Comparison of ENCODE assay signal across 22 cellular contexts in the genomic region with DNA sequence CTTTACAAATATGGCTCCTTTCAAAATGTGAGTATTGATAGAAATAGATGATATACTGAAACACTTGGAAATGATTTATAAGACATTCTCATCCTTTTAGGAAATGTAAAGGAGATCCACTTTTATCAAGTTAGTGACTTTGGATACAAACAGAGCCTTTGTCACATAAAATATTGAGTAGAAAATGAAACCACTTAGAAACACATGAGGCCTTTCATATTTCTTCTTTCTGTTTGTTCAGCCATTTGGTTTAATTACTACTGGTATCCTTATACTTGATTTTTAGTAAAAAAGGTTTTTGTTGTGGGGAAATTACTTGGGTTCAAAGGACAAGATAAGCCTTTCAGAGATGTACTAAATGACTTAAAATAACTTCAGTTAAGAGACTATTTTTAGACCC. TPM values are rescaled to one million over a fixed set of nuclear protein-coding genes. Genes with fewer than 3 reads are reported as not detected.
DNase-seq lines count a peak whose midpoint lies in the region; ATAC-seq, FAIRE-seq and TF ChIP-seq lines count a peak whose summit lies in the region.
"Had no signal": no experiment of that assay in that cellular context is flagged by ENCODE, and none has a peak within 500 bp of the region (broad histone marks: within the 10 kb centered on the region; RNA-seq: fewer than 3 reads in every experiment).

No MANE protein-coding gene starts in this region.

- H3K36me3 Mint-ChIP-seq in brain = peaks cover 21% of the 10 kb centered on the region
- H3K36me3 Mint-ChIP-seq: CD4-positive, alpha-beta memory T cell had no signal

- peak overlapping the region in 3 of 5 experiments; percentile 93 to 98 (median 98) for H3K4me3 Mint-ChIP-seq in brain
- H3K4me3 Mint-ChIP-seq: B cell; CD4-positive, alpha-beta memory T cell; HFFc6 had no signal

- H3K4me1 ChIP-seq in hepatocyte (ENCODE audit: insufficient read depth) (no peaks in the 10 kb centered on the region), lower lobe of right lung (peaks cover 26% of the 10 kb centered on the region)

- TF ChIP-seq CTCF in brain (conservative IDR thresholded peaks at IDR 0.05) (no peak), hepatocyte (IDR thresholded peaks at IDR 0.05; ENCODE audit: poor library complexity) (no peak), neural cell (IDR thresholded peaks at IDR 0.05; ENCODE audit: poor library complexity, severe bottlenecking) (no peak), lower lobe of right lung (IDR thresholded peaks at IDR 0.05) (no peak)

- ATAC-seq in GM19324 (IDR thresholded peaks at IDR 0.05; ENCODE audit: low FRiP score, unreplicated experiment) (no peak), lower lobe of right lung (no peak)

- H3K4me1 Mint-ChIP-seq in brain = peaks cover 11% of the 10 kb centered on the region

- H3F3A ChIP-seq in neural cell (ENCODE audit: insufficient read depth, low read length, poor library complexity, severe bottlenecking) = no peaks in the 10 kb centered on the region

- DNase-seq in hepatocyte (ENCODE audit: low spot score) = no peak
- DNase-seq in HTR-8/SVneo (ENCODE audit: insufficient read length, low spot score) = no peak
- no peak for DNase-seq in NCI-H187 (lab: John Stamatoyannopoulos, UW)
- DNase-seq in lower lobe of right lung = no peak
- DNase-seq: CD4-positive, alpha-beta memory T cell; COR-L47; DMS153; DMS79 treated with DMSO at 0.1 percent for 48 hours; EL; GOT3; HFFc6 had no signal

- H3K79me2 ChIP-seq in hepatocyte (peaks cover 29% of the 10 kb centered on the region), neural cell (replicated peaks; ENCODE audit: insufficient read depth, low read length) (peaks cover 73% of the 10 kb centered on the region)

- peaks cover 20% of the 10 kb centered on the region for H3K27me3 Mint-ChIP-seq in brain

- FAIRE-seq in HTR-8/SVneo (lab: Jason Lieb, UNC) = no peak
- FAIRE-seq: A204.1, D721Med, G401.6, GM12891 had no signal

- H3K27ac Mint-ChIP-seq in brain = peak overlapping the region in 4 of 5 experiments; percentile 92 to 99 (median 98)
- H3K27ac Mint-ChIP-seq: B cell; CD4-positive, alpha-beta memory T cell; HFFc6 had no signal

- peak overlapping the region; percentile 97 for H3K9ac ChIP-seq in neural cell (ENCODE audit: low read length)

- TF ChIP-seq RAD21 in neural cell (conservative IDR thresholded peaks at IDR 0.05) = no peak

- no peak for TF ChIP-seq EP300 in neural cell (conservative IDR thresholded peaks at IDR 0.05; ENCODE audit: poor library complexity, severe bottlenecking)

- H2AFZ ChIP-seq in hepatocyte (no peak overlapping the region), neural cell (ENCODE audit: low read depth, low read length) (no peak overlapping the region)

- intact Hi-C loops in lower lobe of right lung (cut with DNase I) = no loop called here

- H4K20me1 ChIP-seq in hepatocyte (ENCODE audit: insufficient read depth, poor library complexity, severe bottlenecking) (no peaks in the 10 kb centered on the region), neural cell (ENCODE audit: insufficient read depth) (no peaks in the 10 kb centered on the region)

- H3K9me2 ChIP-seq in hepatocyte (replicated peaks; ENCODE audit: insufficient read depth) (no peaks in the 10 kb centered on the region), neural cell (ENCODE audit: insufficient read depth, low read length) (no peaks in the 10 kb centered on the region)

- H3K4me2 ChIP-seq in hepatocyte = peak overlapping the region; percentile 95
- H3K4me2 ChIP-seq in neural cell (ENCODE audit: low read length) = peak overlapping the region; percentile 99

- H3K9me3 ChIP-seq in hepatocyte (ENCODE audit: low read depth) (no peaks in the 10 kb centered on the region), neural cell (ENCODE audit: low read length) (no peaks in the 10 kb centered on the region), lower lobe of right lung (no peaks in the 10 kb centered on the region)
- H3K9me3 ChIP-seq: HAP-1 had no signal

- H3K36me3 ChIP-seq in hepatocyte (replicated peaks; ENCODE audit: insufficient read depth, low read depth) = no peaks in the 10 kb centered on the region
- peaks cover 10% of the 10 kb centered on the region for H3K36me3 ChIP-seq in neural cell (ENCODE audit: insufficient read depth, low read length)
- H3K36me3 ChIP-seq in lower lobe of right lung = no peaks in the 10 kb centered on the region
- H3K36me3 ChIP-seq: HAP-1 had no signal

- H3K4me3 ChIP-seq in hepatocyte (no peak overlapping the region), neural cell (ENCODE audit: low read length) (peak overlapping the region; percentile 92), lower lobe of right lung (no peak overlapping the region)
- H3K4me3 ChIP-seq: HAP-1 had no signal

- H3K27ac ChIP-seq in hepatocyte (no peak overlapping the region), neural cell (ENCODE audit: low read length) (peak overlapping the region; percentile 93), lower lobe of right lung (no peak overlapping the region)
- H3K27ac ChIP-seq: C4-2B, HL-60 had no signal

- H3K27me3 ChIP-seq in hepatocyte = peaks cover 20% of the 10 kb centered on the region
- no peaks in the 10 kb centered on the region for H3K27me3 ChIP-seq in neural cell (ENCODE audit: insufficient read depth, low read depth, low read length)
- H3K27me3 ChIP-seq in lower lobe of right lung (ENCODE audit: low read depth) = peaks cover 16% of the 10 kb centered on the region

- peaks cover 0 to 5% (median 4%) of the 10 kb centered on the region in 5 experiments for H3K9me3 Mint-ChIP-seq in brain

TF ChIP-seq in neural cell, 6 proteins besides CTCF, POLR2A, EP300 and RAD21:
- TF ChIP-seq EZH2 (IDR thresholded peaks at IDR 0.05; ENCODE audit: borderline replicate concordance, insufficient read depth, low read length, poor library complexity, severe bottlenecking) = no peak
- TF ChIP-seq SMC3 (conservative IDR thresholded peaks at IDR 0.05; ENCODE audit: poor library complexity) = no peak
- no peak for TF ChIP-seq TAF1 (IDR thresholded peaks at IDR 0.05; ENCODE audit: low read depth)
- no peak for TF ChIP-seq POLR2AphosphoS5 (IDR thresholded peaks at IDR 0.05)
- TF ChIP-seq MXI1 (conservative IDR thresholded peaks at IDR 0.05; ENCODE audit: poor library complexity, severe bottlenecking) = no peak
- TF ChIP-seq, protein P1, sequence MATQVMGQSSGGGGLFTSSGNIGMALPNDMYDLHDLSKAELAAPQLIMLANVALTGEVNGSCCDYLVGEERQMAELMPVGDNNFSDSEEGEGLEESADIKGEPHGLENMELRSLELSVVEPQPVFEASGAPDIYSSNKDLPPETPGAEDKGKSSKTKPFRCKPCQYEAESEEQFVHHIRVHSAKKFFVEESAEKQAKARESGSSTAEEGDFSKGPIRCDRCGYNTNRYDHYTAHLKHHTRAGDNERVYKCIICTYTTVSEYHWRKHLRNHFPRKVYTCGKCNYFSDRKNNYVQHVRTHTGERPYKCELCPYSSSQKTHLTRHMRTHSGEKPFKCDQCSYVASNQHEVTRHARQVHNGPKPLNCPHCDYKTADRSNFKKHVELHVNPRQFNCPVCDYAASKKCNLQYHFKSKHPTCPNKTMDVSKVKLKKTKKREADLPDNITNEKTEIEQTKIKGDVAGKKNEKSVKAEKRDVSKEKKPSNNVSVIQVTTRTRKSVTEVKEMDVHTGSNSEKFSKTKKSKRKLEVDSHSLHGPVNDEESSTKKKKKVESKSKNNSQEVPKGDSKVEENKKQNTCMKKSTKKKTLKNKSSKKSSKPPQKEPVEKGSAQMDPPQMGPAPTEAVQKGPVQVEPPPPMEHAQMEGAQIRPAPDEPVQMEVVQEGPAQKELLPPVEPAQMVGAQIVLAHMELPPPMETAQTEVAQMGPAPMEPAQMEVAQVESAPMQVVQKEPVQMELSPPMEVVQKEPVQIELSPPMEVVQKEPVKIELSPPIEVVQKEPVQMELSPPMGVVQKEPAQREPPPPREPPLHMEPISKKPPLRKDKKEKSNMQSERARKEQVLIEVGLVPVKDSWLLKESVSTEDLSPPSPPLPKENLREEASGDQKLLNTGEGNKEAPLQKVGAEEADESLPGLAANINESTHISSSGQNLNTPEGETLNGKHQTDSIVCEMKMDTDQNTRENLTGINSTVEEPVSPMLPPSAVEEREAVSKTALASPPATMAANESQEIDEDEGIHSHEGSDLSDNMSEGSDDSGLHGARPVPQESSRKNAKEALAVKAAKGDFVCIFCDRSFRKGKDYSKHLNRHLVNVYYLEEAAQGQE (IDR thresholded peaks at IDR 0.05; ENCODE audit: borderline replicate concordance) = no peak

RNA-seq across cellular contexts. Expression of a gene that starts 4.1 kb away (rescaled TPM):
- polyA plus RNA-seq in brain (ENCODE audit: insufficient read depth, low read depth, low replicate concordance) = 3.9 TPM
- 7.5 and 7.9 TPM in 2 replicates for total RNA-seq in hepatocyte
- polyA plus RNA-seq in hepatocyte = 6.3 and 9.2 TPM in 2 replicates
- polyA plus RNA-seq in neural cell = 26.1 and 28.5 TPM in 2 replicates
- polyA minus RNA-seq in neural cell = 76.7 and 91.8 TPM in 2 replicates
- total RNA-seq in lower lobe of right lung = 12.8 TPM
- total RNA-seq: B cell; CD4-positive, alpha-beta memory T cell had no signal
- polyA plus RNA-seq: CD4-positive, alpha-beta memory T cell had no signal
